ENCODE assay signal across 8 cellular contexts in genomic region chr6:32868257-32868788, GRCh38. TPM values are rescaled to one million over a fixed set of nuclear protein-coding genes. Genes with fewer than 3 reads are reported as not detected.
DNase-seq lines count a peak whose midpoint lies in the region; ATAC-seq and TF ChIP-seq lines count a peak whose summit lies in the region.

No MANE protein-coding gene starts in this region.

- H3K27ac Mint-ChIP-seq in activated T-cell treated with anti-CD3 and anti-CD28 coated beads, Interleukin-2, amount 50 U/mL, for 24 hours: no peak overlapping the region

- no peaks in the 10 kb centered on the region for H3K27me3 Mint-ChIP-seq in activated T-cell treated with anti-CD3 and anti-CD28 coated beads, Interleukin-2, amount 50 U/mL, for 24 hours

- H3K27me3 ChIP-seq in Panc1 (ENCODE audit: control insufficient read depth, insufficient read depth, low read length): peaks cover 10% of the 10 kb centered on the region; the same call in 1 of the 2 replicates
- peaks cover 0 to 46% (median 2%) of the 10 kb centered on the region in 3 experiments for H3K27me3 ChIP-seq in neuronal stem cell (ENCODE audit: control insufficient read depth in 3 of 3, insufficient read depth in 3 of 3, low read depth in 1 of 3, low read length in 3 of 3)

- H2BK120ac ChIP-seq in neuronal stem cell (ENCODE audit: low read depth, low read length): no peak overlapping the region

- DNase-seq in DMS 273 (lab: John Stamatoyannopoulos, UW; ENCODE audit: unreplicated experiment): peak; percentile 90
- DNase-seq in HT1080 (ENCODE audit: low read depth): peak; percentile 67
- DNase-seq in Panc1 (ENCODE audit: low read depth, low spot score): peak; percentile 57
- DNase-seq in activated T-cell treated with anti-CD3 and anti-CD28 coated beads, Interleukin-2, amount 50 U/mL, for 24 hours: peak; percentile 87
- peak; percentile 75 for DNase-seq in fibroblast of mammary gland (ENCODE audit: low read depth)
- peak; percentile 86 for DNase-seq in neuronal stem cell (ENCODE audit: low spot score)
- peak; percentile 96 for DNase-seq in superior temporal gyrus (ENCODE audit: extremely low spot score)

- H2AK5ac ChIP-seq in neuronal stem cell (ENCODE audit: low read depth, low read length): no peak overlapping the region

- no peak overlapping the region for H3K14ac ChIP-seq in neuronal stem cell (ENCODE audit: low read length)

- H3K4ac ChIP-seq in neuronal stem cell (ENCODE audit: low read length): no peak overlapping the region

- H3K18ac ChIP-seq in neuronal stem cell (ENCODE audit: low read length): no peak overlapping the region

- H3K79me1 ChIP-seq in neuronal stem cell (ENCODE audit: low read depth, low read length): no peaks in the 10 kb centered on the region

- BruUV-seq in Panc1 (replicated peaks; lab: Mats Ljungman, UMichigan): no TSS peak

- CTCF ChIA-PET in Panc1 (lab: Charles Lee): interaction anchor here (0.6 to 2.3 kb wide), 12 partner anchors 9 to 437 kb away, joined by 3 to 56 read pairs (median 4); partner anchors contain the start of genes PSMB9, TAP1 and TAP2

- H4K91ac ChIP-seq in neuronal stem cell (ENCODE audit: low read depth, low read length, poor library complexity): no peak overlapping the region

- no peak overlapping the region for H2BK12ac ChIP-seq in neuronal stem cell (ENCODE audit: low read length)

- H3K4me2 ChIP-seq in neuronal stem cell (ENCODE audit: insufficient read depth, low read length, poor library complexity, severe bottlenecking): no peak overlapping the region

- no peak overlapping the region for H2BK5ac ChIP-seq in neuronal stem cell (ENCODE audit: low read length)

- no peak overlapping the region for H3K9ac ChIP-seq in neuronal stem cell (ENCODE audit: low read depth, low read length, poor library complexity)

- in situ Hi-C loops in Panc1 (cut with HindIII; ENCODE audit: low pct_unique_long_range_greater_than_20kb, low sequenced_read_pairs): no loop called here

- TF ChIP-seq CTCF in Panc1 (IDR thresholded peaks at IDR 0.05): peak; percentile 81; the same call in 1 of the 2 replicates
- peak; percentile 95 for TF ChIP-seq CTCF in fibroblast of mammary gland (conservative IDR thresholded peaks at IDR 0.05; ENCODE audit: control insufficient read depth, insufficient read depth, low read depth, low read length)

- H3K4me3 Mint-ChIP-seq in activated T-cell treated with anti-CD3 and anti-CD28 coated beads, Interleukin-2, amount 50 U/mL, for 24 hours: no peak overlapping the region

- no peak overlapping the region for H4K8ac ChIP-seq in neuronal stem cell (ENCODE audit: low read depth, low read length)

- ATAC-seq in Panc1 (peak; percentile 94), GM18505 (IDR thresholded peaks at IDR 0.05; ENCODE audit: unreplicated experiment) (no peak)

- H3K9me3 Mint-ChIP-seq in activated T-cell treated with anti-CD3 and anti-CD28 coated beads, Interleukin-2, amount 50 U/mL, for 24 hours: no peaks in the 10 kb centered on the region

- no CpG with 5 or more reads among the region's 5 CpGs for WGBS in neuronal stem cell (ENCODE audit: extremely low coverage in 2 of 2, insufficient read length in 2 of 2, insufficient replicate concordance in 1 of 2), 2 donors

- H2AFZ ChIP-seq in neuronal stem cell (ENCODE audit: low read length): no peak overlapping the region

- H3K4me1 Mint-ChIP-seq in activated T-cell treated with anti-CD3 and anti-CD28 coated beads, Interleukin-2, amount 50 U/mL, for 24 hours (ENCODE audit: low read depth): peaks cover 33% of the 10 kb centered on the region

- H3K36me3 ChIP-seq in Panc1 (ENCODE audit: control insufficient read depth, insufficient read depth, low read length) (no peaks in the 10 kb centered on the region), neuronal stem cell (replicated peaks in 1 of 2; ENCODE audit: control insufficient read depth in 2 of 2, insufficient read depth in 2 of 2, low read length in 2 of 2) (no peaks in the 10 kb centered on the region)

- H3K23ac ChIP-seq in neuronal stem cell (ENCODE audit: low read depth, low read length, poor library complexity): no peak overlapping the region

- H3K36me3 Mint-ChIP-seq in activated T-cell treated with anti-CD3 and anti-CD28 coated beads, Interleukin-2, amount 50 U/mL, for 24 hours (ENCODE audit: low read depth): peaks cover 12% of the 10 kb centered on the region

- POLR2A ChIA-PET in Panc1 (lab: Charles Lee): no interaction called here

- H3K4me1 ChIP-seq in Panc1 (ENCODE audit: control insufficient read depth, insufficient read depth, low read length) (0 out of 2 replicates have a peak, but pooled peaks cover 3% of the 10 kb centered on the region), neuronal stem cell (ENCODE audit: control insufficient read depth in 2 of 2, insufficient read depth in 1 of 2, low read depth in 1 of 2, low read length in 2 of 2) (no peaks in the 10 kb centered on the region)

- H3K27ac ChIP-seq in Panc1 (ENCODE audit: low read length) (no peak overlapping the region), neuronal stem cell (replicated peaks; ENCODE audit: low read length) (no peak overlapping the region)

- no peak for TF ChIP-seq POLR2A in GM18505 (IDR thresholded peaks at IDR 0.05; ENCODE audit: borderline replicate concordance, extremely low read depth, insufficient read depth, insufficient read length)

- H3K4me3 ChIP-seq in Panc1 (ENCODE audit: low read depth in 2 of 2, low read length in 2 of 2) (no peak overlapping the region), fibroblast of mammary gland (ENCODE audit: control insufficient read depth, low read depth, low read length) (no peak overlapping the region), neuronal stem cell (ENCODE audit: low read length in 2 of 2) (no peak overlapping the region)

- H3K9me3 ChIP-seq in Panc1 (ENCODE audit: control insufficient read depth, insufficient read depth, low read depth, low read length) (no peaks in the 10 kb centered on the region), neuronal stem cell (replicated peaks in 1 of 2; ENCODE audit: control insufficient read depth in 2 of 2, insufficient read depth in 1 of 2, low read depth in 1 of 2, low read length in 2 of 2) (no peaks in the 10 kb centered on the region)

- intact Hi-C loops in Panc1 (cut with micrococcal nuclease; ENCODE audit: unreplicated experiment): loop anchor here (10.0 kb wide), 1 partner anchor 454 kb away; no protein-coding TSS in a partner anchor

- no peak overlapping the region for H2BK15ac ChIP-seq in neuronal stem cell (ENCODE audit: low read length)

RNA-seq across cellular contexts. Expression of gene PSMB9, which starts 14.3 kb away (rescaled TPM):
- total RNA-seq in HT1080 (2014; rRNA removed; shearing (Covaris generic)): 16.5 and 32.5 TPM in 2 replicates
- polyA plus RNA-seq in HT1080 (2015; cell fraction: cytosol; rRNA removed): 15.1 and 15.9 TPM in 2 replicates
- 8.6 and 8.7 TPM in 2 replicates for polyA plus RNA-seq in HT1080 (2015; cell fraction: nucleus; rRNA removed)
- total RNA-seq in Panc1 (2021; ENCODE audit: unreplicated experiment): 41.5 TPM
- polyA plus RNA-seq in Panc1 (2012; ENCODE audit: insufficient read length): 46.9 TPM
- polyA plus RNA-seq in neuronal stem cell (2013, experiment 1 of 2): 0.15 TPM
- 0.29 TPM for polyA plus RNA-seq in neuronal stem cell (2013, experiment 2 of 2)

RNA-seq across cellular contexts. Expression of gene TAP1, which starts 14.8 kb away (rescaled TPM):
- total RNA-seq in HT1080 (2014; rRNA removed; shearing (Covaris generic)): 28.1 and 32.0 TPM in 2 replicates
- 17.0 and 19.1 TPM in 2 replicates for polyA plus RNA-seq in HT1080 (2015; cell fraction: cytosol; rRNA removed)
- 22.7 and 28.3 TPM in 2 replicates for polyA plus RNA-seq in HT1080 (2015; cell fraction: nucleus; rRNA removed)
- 74.7 TPM for total RNA-seq in Panc1 (2021; ENCODE audit: unreplicated experiment)
- 70.5 TPM for polyA plus RNA-seq in Panc1 (2012; ENCODE audit: insufficient read length)
- polyA plus RNA-seq in neuronal stem cell (2013, experiment 1 of 2): 4.4 TPM
- 4.3 TPM for polyA plus RNA-seq in neuronal stem cell (2013, experiment 2 of 2)

RNA-seq across cellular contexts. Expression of gene PSMB8, which starts 24.5 kb away (rescaled TPM):
- total RNA-seq in HT1080 (2014; rRNA removed; shearing (Covaris generic)): 46.2 and 52.4 TPM in 2 replicates
- 44.0 and 45.2 TPM in 2 replicates for polyA plus RNA-seq in HT1080 (2015; cell fraction: cytosol; rRNA removed)
- 40.7 and 41.7 TPM in 2 replicates for polyA plus RNA-seq in HT1080 (2015; cell fraction: nucleus; rRNA removed)
- total RNA-seq in Panc1 (2021; ENCODE audit: unreplicated experiment): 43.8 TPM
- 37.8 TPM for polyA plus RNA-seq in Panc1 (2012; ENCODE audit: insufficient read length)
- polyA plus RNA-seq in neuronal stem cell (2013, experiment 1 of 2): 2.1 TPM
- 2.5 TPM for polyA plus RNA-seq in neuronal stem cell (2013, experiment 2 of 2)

RNA-seq across cellular contexts. Expression of gene TAP2, which starts 29.8 kb away (rescaled TPM):
- 89.3 and 104 TPM in 2 replicates for total RNA-seq in HT1080 (2014; rRNA removed; shearing (Covaris generic))
- 36.3 and 41.1 TPM in 2 replicates for polyA plus RNA-seq in HT1080 (2015; cell fraction: cytosol; rRNA removed)
- 80.4 and 84.7 TPM in 2 replicates for polyA plus RNA-seq in HT1080 (2015; cell fraction: nucleus; rRNA removed)
- total RNA-seq in Panc1 (2021; ENCODE audit: unreplicated experiment): 93.6 TPM
- polyA plus RNA-seq in Panc1 (2012; ENCODE audit: insufficient read length): 112 TPM
- 1.8 TPM for polyA plus RNA-seq in neuronal stem cell (2013, experiment 1 of 2)
- polyA plus RNA-seq in neuronal stem cell (2013, experiment 2 of 2): 2.4 TPM

RNA-seq across cellular contexts. Expression of gene HLA-DOB, which starts 51.5 kb away (rescaled TPM):
- 0.10 and 0.13 TPM in 2 replicates for total RNA-seq in HT1080 (2014; rRNA removed; shearing (Covaris generic))
- polyA plus RNA-seq in HT1080 (2015; cell fraction: cytosol; rRNA removed): 0.19 and 0.23 TPM in 2 replicates
- polyA plus RNA-seq in HT1080 (2015; cell fraction: nucleus; rRNA removed): 2.5 and 2.6 TPM in 2 replicates
- 0.39 TPM for total RNA-seq in Panc1 (2021; ENCODE audit: unreplicated experiment)
- not detected for polyA plus RNA-seq in Panc1 (2012; ENCODE audit: insufficient read length)
- polyA plus RNA-seq in neuronal stem cell (2013, experiment 1 of 2): 0.04 TPM
- polyA plus RNA-seq in neuronal stem cell (2013, experiment 2 of 2): 0.07 TPM
